Comparison of ENCODE assay signal across 14 cellular contexts in the genomic region with DNA sequence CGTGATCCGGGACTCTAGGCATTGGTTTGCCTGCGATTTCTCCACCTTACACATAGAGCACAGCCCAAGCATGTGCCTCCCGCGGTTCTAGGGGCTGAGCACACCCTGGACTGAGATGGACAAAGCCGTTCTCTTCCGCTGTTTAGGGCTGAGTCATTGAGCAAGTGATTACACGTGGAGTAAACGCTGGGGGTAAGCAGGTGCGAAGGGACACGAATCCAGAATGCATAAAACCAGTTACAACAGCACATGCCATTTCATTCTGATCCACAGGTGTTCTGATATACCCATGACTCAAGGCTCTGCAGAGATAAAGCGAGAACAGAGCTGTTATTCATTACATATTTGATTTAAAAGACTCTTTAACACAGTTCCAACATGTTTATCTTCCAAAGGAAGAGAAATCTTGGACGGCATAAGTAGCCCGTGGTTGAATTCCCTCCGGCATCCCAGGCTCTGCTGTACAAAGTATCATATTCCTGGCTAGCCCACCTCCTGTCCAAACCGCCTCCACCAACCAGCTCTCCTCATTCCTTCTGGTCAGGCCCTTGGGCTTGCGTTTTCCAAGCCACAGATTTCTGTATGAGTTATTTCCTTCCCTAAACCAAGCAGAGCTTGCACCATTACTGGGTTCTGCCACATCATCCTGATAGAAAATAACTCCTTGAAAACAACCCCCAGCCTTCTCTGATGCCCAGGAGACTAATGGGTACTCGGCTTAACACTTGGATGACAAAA. TPM values are rescaled to one million over a fixed set of nuclear protein-coding genes. Genes with fewer than 3 reads are reported as not detected.
DNase-seq lines count a peak whose midpoint lies in the region; ATAC-seq, FAIRE-seq and TF ChIP-seq lines count a peak whose summit lies in the region.
"Had no signal": no experiment of that assay in that cellular context is flagged by ENCODE, and none has a peak within 500 bp of the region (broad histone marks: within the 10 kb centered on the region; RNA-seq: fewer than 3 reads in every experiment).

No MANE protein-coding gene starts in this region.

- intact Hi-C loops in heart right ventricle (cut with DNase I) (no loop called here), tibial artery (cut with DNase I; ENCODE audit: low total_unique reads) (no loop called here)

- WGBS in heart right ventricle, 2 donors, result 65% methylated on average over 18 of the region's 18 CpGs

- H3K27ac Mint-ChIP-seq in T-cell, result no peak overlapping the region
- H3K27ac Mint-ChIP-seq: activated T-cell treated with anti-CD3 and anti-CD28 coated beads, Interleukin-2, amount 50 U/mL, for 24 hours; GM23338 had no signal

- H3K27me3 Mint-ChIP-seq in T-cell, result peaks cover 4 to 8% of the 10 kb centered on the region in 2 donors

- no peaks in the 10 kb centered on the region for H3K36me3 ChIP-seq in heart right ventricle
- H3K36me3 ChIP-seq in tibial artery, result no peaks in the 10 kb centered on the region
- H3K36me3 ChIP-seq: neutrophil had no signal

- peak; percentile 74 to 88 (median 84) for ATAC-seq in heart right ventricle
- no peak for ATAC-seq in T-cell (replicated peaks in 1 of 4)
- ATAC-seq: GM23338 had no signal

- no peaks in the 10 kb centered on the region for H3K36me3 Mint-ChIP-seq in T-cell

- H3K4me3 ChIP-seq in heart right ventricle, result no peak overlapping the region
- H3K4me3 ChIP-seq in tibial artery, result no peak overlapping the region
- H3K4me3 ChIP-seq: GM23338 had no signal

- H3K27me3 ChIP-seq in heart right ventricle (no peaks in the 10 kb centered on the region), tibial artery (no peaks in the 10 kb centered on the region)
- H3K27me3 ChIP-seq: neutrophil had no signal

- H3K9me3 ChIP-seq in heart right ventricle (no peaks in the 10 kb centered on the region), tibial artery (no peaks in the 10 kb centered on the region)
- H3K9me3 ChIP-seq: neutrophil had no signal

- POLR2A ChIA-PET in T-cell (lab: Charles Lee), result no interaction called here

- H3K4me1 ChIP-seq in heart right ventricle (peaks cover 0 to 36% (median 6%) of the 10 kb centered on the region in 9 donors), tibial artery (peaks cover 0 to 11% (median 0%) of the 10 kb centered on the region in 4 donors)

- DNase-seq in Kasumi-1 (lab: John Stamatoyannopoulos, UW), result peak; percentile 26 to 44
- peak; percentile 91 for DNase-seq in amniotic epithelial cell (ENCODE audit: low read depth)
- DNase-seq in heart right ventricle, result peak; percentile 34 to 61
- peak; percentile 76 to 78 for DNase-seq in tibial artery
- DNase-seq in cerebellar cortex (ENCODE audit: low spot score), result no peak
- DNase-seq in T-cell, result no peak
- DNase-seq in GM19239 (ENCODE audit: insufficient read length, low spot score), result no peak
- DNase-seq: activated T-cell treated with anti-CD3 and anti-CD28 coated beads, Interleukin-2, amount 50 U/mL, for 24 hours; EL; MM.1S; NK-92 treated with Interleukin-12 subunit alpha and Interleukin-12 subunit beta, amount 100 ng/mL, for 24 hours had no signal

- peak overlapping the region in 9 of 10 donors; percentile 15 to 87 (median 77) for H3K27ac ChIP-seq in heart right ventricle
- peak overlapping the region in 1 of 2 donors; percentile 54 for H3K27ac ChIP-seq in tibial artery
- H3K27ac ChIP-seq: neutrophil had no signal

- no peak for FAIRE-seq in GM19239 (lab: Jason Lieb, UNC)
- FAIRE-seq: colon had no signal

- no peak overlapping the region for H3K4me3 Mint-ChIP-seq in T-cell
- H3K4me3 Mint-ChIP-seq: activated T-cell treated with anti-CD3 and anti-CD28 coated beads, Interleukin-2, amount 50 U/mL, for 24 hours; GM23338 had no signal

- H3K4me1 Mint-ChIP-seq in T-cell, result no peaks in the 10 kb centered on the region

- CTCF ChIA-PET in T-cell (lab: Charles Lee), result no interaction called here

- H3K9me3 Mint-ChIP-seq in T-cell, result no peaks in the 10 kb centered on the region
- H3K9me3 Mint-ChIP-seq: activated T-cell treated with anti-CD3 and anti-CD28 coated beads, Interleukin-2, amount 50 U/mL, for 24 hours; GM23338 had no signal

- TF ChIP-seq CTCF in heart right ventricle (IDR thresholded peaks at IDR 0.05), result no peak
- no peak for TF ChIP-seq CTCF in tibial artery (IDR thresholded peaks at IDR 0.05)

RNA-seq across cellular contexts. Expression of a gene that starts 36.2 kb away (rescaled TPM):
- total RNA-seq in heart right ventricle (10 to 100 TPM in 5 of 10 donors, 1 to 10 TPM in 5; 6.0 to 45.9 (median 10.7) TPM), T-cell (under 1 TPM in 3 of 5 donors, not detected in 2; 0.09 to 0.39 (median 0.12) TPM)
- 10 to 100 TPM in 1 of 2 donors, 1 to 10 TPM in 1; 5.2 to 13.6 TPM for polyA plus RNA-seq in heart right ventricle

Comparison
In these comparisons a context has a peak if more than half of its experiments do, and no peak if none do; other contexts are left out.
1. DNase-seq: peak in Kasumi-1 (2 of 2), amniotic epithelial cell (single experiment), heart right ventricle (2 of 2) and tibial artery (2 of 2); none in cerebellar cortex (single experiment), T-cell (0 of 34) and GM19239 (single experiment).
2. ATAC-seq: peak in heart right ventricle (8 of 8); none in T-cell (0 of 4).
3. RNA of a gene that starts 36.2 kb away (total RNA-seq): 6.0 to 45.9 TPM in heart right ventricle; 0.09 to 0.39 TPM in T-cell; every median in the first group is over 4 times any median in the second.